ENCODE assay signal across 23 cellular contexts in genomic region chr15:39869251-39869650, GRCh38.
DNase-seq lines count a peak whose midpoint lies in the region; ATAC-seq, FAIRE-seq and TF ChIP-seq lines count a peak whose summit lies in the region.
"Had no signal": no experiment of that assay in that cellular context is flagged by ENCODE, and none has a peak within 500 bp of the region (broad histone marks: within the 10 kb centered on the region; RNA-seq: fewer than 3 reads in every experiment).

No MANE protein-coding gene starts in this region.

- H3K27ac ChIP-seq in HEK293 (ENCODE audit: extremely low read depth, low read depth, low read length) = no peak overlapping the region
- H3K27ac ChIP-seq: dorsolateral prefrontal cortex, epithelial cell of prostate, GM23248, stomach, transverse colon, WERI-Rb-1 had no signal

- POLR2A ChIA-PET in HEK293 (lab: Yijun Ruan, JAX) = interaction anchor here (0.6 kb wide), 1 partner anchor 11 kb away, joined by 6 read pairs; no protein-coding TSS in a partner anchor

- peak; percentile 33 for DNase-seq in COR-L47 (lab: John Stamatoyannopoulos, UW)
- peak; percentile 74 for DNase-seq in NCI-H2029 (lab: John Stamatoyannopoulos, UW)
- peak; percentile 64 for DNase-seq in NCI-H774 (lab: John Stamatoyannopoulos, UW)
- no peak for DNase-seq in LoVo (ENCODE audit: low spot score)
- no peak for DNase-seq in HTR-8/SVneo (ENCODE audit: insufficient read length, low spot score)
- DNase-seq in effector CD8-positive, alpha-beta T cell (lab: John Stamatoyannopoulos, UW) = no peak
- DNase-seq: activated naive CD8-positive, alpha-beta T cell treated with anti-CD3 and anti-CD28 coated beads, Interleukin-2, amount 10 ng/mL, durations not matched to agents 7 days and 5 days; CD4-positive, alpha-beta T cell; DND-41; dorsolateral prefrontal cortex; GM23248; naive B cell; NCI-H2081 treated with DMSO at 0.1 percent for 48 hours; right cardiac atrium; SK-N-SH; stomach; transverse colon; WERI-Rb-1 had no signal

- no peaks in the 10 kb centered on the region for H3K9me3 ChIP-seq in HEK293 (ENCODE audit: control insufficient read depth, insufficient read depth, low read depth, low read length)
- H3K9me3 ChIP-seq: SK-N-SH, stomach, transverse colon had no signal

- H3K4me3 ChIP-seq in HEK293 (ENCODE audit: low read depth, low read length) = no peak overlapping the region
- H3K4me3 ChIP-seq: dorsolateral prefrontal cortex, GM23248, stomach, transverse colon had no signal

- CTCF ChIA-PET in HEK293 (lab: Yijun Ruan, JAX) = interaction anchor here (1.0 kb wide), 1 partner anchor 25 kb away, joined by 7 read pairs; no protein-coding TSS in a partner anchor

- no peaks in the 10 kb centered on the region for H3K4me1 ChIP-seq in HEK293 (ENCODE audit: control insufficient read depth, insufficient read depth, low read length)
- H3K4me1 ChIP-seq: stomach, transverse colon had no signal

- ATAC-seq in HG03135 (IDR thresholded peaks at IDR 0.05; ENCODE audit: unreplicated experiment) = no peak
- ATAC-seq: HepG2, left lobe of liver had no signal

- H3K36me3 ChIP-seq in HEK293 (ENCODE audit: control insufficient read depth in 2 of 2, insufficient read depth in 1 of 2, low read length in 2 of 2) = no peaks in the 10 kb centered on the region
- H3K36me3 ChIP-seq: stomach, transverse colon, WERI-Rb-1 had no signal

- no peak for TF ChIP-seq CTCF in HEK293 (tag by site-specific recombination; IDR thresholded peaks at IDR 0.05)

- FAIRE-seq in HTR-8/SVneo (lab: Jason Lieb, UNC) = no peak
- FAIRE-seq: HepG2 had no signal

TF ChIP-seq in HEK293, 187 proteins besides CTCF, POLR2A, EP300 and RAD21:
- TF ChIP-seq GLI4 (tag by site-specific recombination; IDR thresholded peaks at IDR 0.05) (no peak), ZNF366 (tag by site-specific recombination; conservative IDR thresholded peaks at IDR 0.05) (0 out of 2 replicates have a peak, but pooled peaks have one; percentile 15), ZNF10 (tag by site-specific recombination; IDR thresholded peaks at IDR 0.05) (0 out of 2 replicates have a peak, but pooled peaks have one; percentile 15)

Comparison
In these comparisons a context has a peak if more than half of its experiments do, and no peak if none do; other contexts are left out.
1. DNase-seq: peak in COR-L47 (single experiment), NCI-H2029 (single experiment) and NCI-H774 (single experiment); none in LoVo (single experiment), HTR-8/SVneo (single experiment) and effector CD8-positive, alpha-beta T cell (single experiment).